ENCODE assay signal across 11 cellular contexts in the genomic region with DNA sequence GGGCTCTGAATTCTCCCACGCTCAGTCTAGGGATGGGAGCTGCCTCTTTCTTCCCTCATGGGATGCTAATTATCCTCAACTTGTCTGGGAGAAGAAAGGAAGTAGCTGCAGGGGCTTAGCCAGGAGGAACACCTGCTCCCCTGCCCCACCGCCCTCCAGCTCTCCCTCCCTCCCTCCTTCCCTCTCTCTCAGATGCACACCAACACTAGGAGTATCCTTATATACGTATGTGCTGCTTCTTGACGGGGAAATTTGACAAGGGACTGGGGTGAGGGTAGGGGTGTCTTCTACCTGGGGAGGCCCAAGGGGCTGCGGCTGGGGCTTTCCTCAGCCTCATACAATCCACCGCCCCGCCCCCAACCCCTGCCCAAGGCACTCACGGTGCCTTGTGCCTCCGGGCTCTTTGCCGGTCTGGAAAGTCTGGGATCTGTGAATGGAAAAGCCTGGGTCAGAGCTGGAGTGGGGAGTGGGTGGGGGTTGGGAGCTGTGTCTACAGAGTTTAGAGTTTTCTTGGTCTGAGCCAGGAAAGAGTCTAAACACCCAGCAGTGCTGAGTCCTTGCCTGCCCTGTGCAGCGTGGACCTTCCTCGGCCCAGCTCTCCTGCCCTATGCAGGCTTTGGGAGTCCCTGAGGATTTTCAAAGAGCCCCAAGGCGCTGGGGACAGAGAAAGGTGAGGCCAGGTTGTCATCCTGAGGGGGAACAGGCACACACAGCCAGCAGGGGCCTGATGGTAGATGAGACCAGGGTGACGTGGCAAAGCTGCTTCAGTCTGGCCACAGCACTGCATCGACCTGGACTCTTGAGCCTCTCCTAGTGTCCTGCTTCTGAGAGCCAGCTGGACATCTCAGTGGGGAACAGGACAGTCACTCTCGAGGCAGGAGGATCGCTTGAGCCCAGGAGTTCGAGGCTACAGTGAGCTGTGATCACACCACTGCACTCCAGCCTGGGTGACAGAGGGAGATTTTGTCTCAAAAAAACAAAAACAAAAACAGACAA. TPM values are rescaled to one million over a fixed set of nuclear protein-coding genes. Genes with fewer than 3 reads are reported as not detected.
A peak's percentile ranks its signal among the peaks of the same experiment; 100 is the strongest.
DNase-seq lines count a peak whose midpoint lies in the region; ATAC-seq and TF ChIP-seq lines count a peak whose summit lies in the region.
"Had no signal": no experiment of that assay in that cellular context is flagged by ENCODE, and none has a peak within 500 bp of the region (broad histone marks: within the 10 kb centered on the region; RNA-seq: fewer than 3 reads in every experiment).

No MANE protein-coding gene starts in this region.

- TF ChIP-seq CTCF in brain (conservative IDR thresholded peaks at IDR 0.05): no peak

- peaks cover 0 to 4% (median 0%) of the 10 kb centered on the region in 5 experiments for H3K9me3 Mint-ChIP-seq in brain
- H3K9me3 Mint-ChIP-seq: effector memory CD8-positive, alpha-beta T cell had no signal

- H3K27me3 Mint-ChIP-seq in brain: peaks cover 3% of the 10 kb centered on the region
- H3K27me3 Mint-ChIP-seq: effector memory CD8-positive, alpha-beta T cell had no signal

- no peak overlapping the region for H3K4me3 Mint-ChIP-seq in brain
- H3K4me3 Mint-ChIP-seq: effector memory CD8-positive, alpha-beta T cell had no signal

- DNase-seq in AG20443 (ENCODE audit: low spot score): peak; percentile 44
- peak; percentile 33 for DNase-seq in NCI-H1105 treated with DMSO at 0.1 percent for 48 hours (lab: John Stamatoyannopoulos, UW)
- DNase-seq in midbrain (lab: John Stamatoyannopoulos, UW): peak; percentile 11
- no peak for DNase-seq in NCI-H446 (lab: John Stamatoyannopoulos, UW)
- DNase-seq: activated T-cell treated with anti-CD3 and anti-CD28 coated beads for 4 hours; effector memory CD8-positive, alpha-beta T cell; NCI-H2029 treated with DMSO at 0.1 percent for 48 hours had no signal

- peaks cover 50% of the 10 kb centered on the region for H3K4me1 Mint-ChIP-seq in brain

- H3K36me3 Mint-ChIP-seq in brain: no peaks in the 10 kb centered on the region

- peak overlapping the region in 4 of 5 experiments; percentile 60 to 89 (median 66) for H3K27ac Mint-ChIP-seq in brain
- H3K27ac Mint-ChIP-seq: effector memory CD8-positive, alpha-beta T cell had no signal

- ATAC-seq in HG02759 (IDR thresholded peaks at IDR 0.05; ENCODE audit: unreplicated experiment) (no peak), HG03432 (IDR thresholded peaks at IDR 0.05; ENCODE audit: unreplicated experiment) (no peak), GM18519 (IDR thresholded peaks at IDR 0.05; ENCODE audit: low FRiP score, unreplicated experiment) (no peak)
- ATAC-seq: effector memory CD8-positive, alpha-beta T cell had no signal

RNA-seq across cellular contexts. Expression of a gene that starts 29.3 kb away (rescaled TPM):
- polyA plus RNA-seq in brain (ENCODE audit: insufficient read depth, low read depth, low replicate concordance): 18.6 TPM

RNA-seq across cellular contexts. Expression of a gene that starts 55.3 kb away (rescaled TPM):
- 0.25 TPM for polyA plus RNA-seq in brain (ENCODE audit: insufficient read depth, low read depth, low replicate concordance)

Comparison
In these comparisons a context has a peak if more than half of its experiments do, and no peak if none do; other contexts are left out.
1. DNase-seq: peak in AG20443 (single experiment), NCI-H1105 treated with DMSO at 0.1 percent for 48 hours (single experiment) and midbrain (single experiment); none in NCI-H446 (0 of 2).